ENCODE assay signal across 8 cellular contexts in the genomic region with DNA sequence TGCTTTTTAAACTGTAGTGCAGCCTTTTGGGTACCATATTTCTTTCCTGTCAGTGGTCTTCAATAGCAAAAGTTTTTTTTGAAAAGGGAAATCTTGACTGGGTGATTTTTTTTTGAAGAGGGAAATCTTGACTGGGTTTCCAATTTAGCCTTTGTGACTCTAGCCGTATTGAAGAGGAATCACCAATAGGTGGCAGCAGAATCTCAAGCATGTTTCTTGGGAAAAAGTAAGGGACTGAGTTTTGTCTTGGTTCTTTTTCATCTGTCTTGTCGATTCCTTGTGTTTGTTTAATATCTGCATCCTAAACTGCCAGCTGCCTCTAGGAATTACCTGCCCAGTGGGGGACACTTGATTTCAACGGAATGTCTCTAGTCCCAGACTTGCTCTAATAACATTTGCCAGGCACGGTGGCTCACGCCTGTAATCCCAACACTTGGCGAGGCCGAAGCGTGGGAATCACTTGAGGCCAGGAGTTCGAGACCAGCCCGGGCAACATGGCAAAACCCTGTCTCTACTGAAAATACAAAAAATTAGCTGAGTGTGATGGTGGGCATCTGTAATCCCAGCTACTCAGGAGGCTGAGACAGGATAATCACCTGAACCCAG.
A peak's percentile ranks its signal among the peaks of the same experiment; 100 is the strongest.
DNase-seq lines count a peak whose midpoint lies in the region; ATAC-seq and TF ChIP-seq lines count a peak whose summit lies in the region.

No MANE protein-coding gene starts in this region.

- peak overlapping the region in 1 of 5 donors; percentile 70 for H3K27ac ChIP-seq in stomach

- H3K4me3 ChIP-seq in WI38 (ENCODE audit: low read depth, low read length) (no peak overlapping the region), stomach (no peak overlapping the region)

- no peak for ATAC-seq in HG02763 (IDR thresholded peaks at IDR 0.05; ENCODE audit: unreplicated experiment)

- peaks cover 2 to 47% (median 31%) of the 10 kb centered on the region in 4 donors for H3K4me1 ChIP-seq in stomach

- intact Hi-C loops in stomach (cut with DNase I; ENCODE audit: low total_unique reads): loop anchor here (5.0 kb wide), 1 partner anchor 41 kb away; no protein-coding TSS in a partner anchor

- WGBS in stomach, 5 donors: 63 to 65% (median 65%) methylated on average over 10 of the region's 10 CpGs

- H3K27me3 ChIP-seq in stomach: no peaks in the 10 kb centered on the region

- peaks cover 69 to 98% (median 96%) of the 10 kb centered on the region in 4 donors for H3K36me3 ChIP-seq in stomach

- H3K9me3 ChIP-seq in stomach: no peaks in the 10 kb centered on the region

- TF ChIP-seq POLR2A in stomach (IDR thresholded peaks at IDR 0.05): no peak

- no peak for TF ChIP-seq EP300 in stomach (IDR thresholded peaks at IDR 0.05)

- DNase-seq in stimulated activated CD4-positive, alpha-beta T cell treated with anti-CD3 and anti-CD28 coated beads, Interleukin-15, amount 100 ng/mL, for 24 hours: peak; percentile 22
- DNase-seq in stimulated activated CD4-positive, alpha-beta T cell treated with anti-CD3 and anti-CD28 coated beads, Interleukin-12 subunit alpha, Interleukin-12 subunit beta, amount 100 ng/mL, for 4 hours: no peak
- DNase-seq in MV-4-11 (lab: John Stamatoyannopoulos, UW) (peak; percentile 38), glomerular visceral epithelial cell (ENCODE audit: extremely low spot score) (peak; percentile 50), stomach (no peak)
- DNase-seq in stimulated activated CD8-positive, alpha-beta memory T cell treated with anti-CD3 and anti-CD28 coated beads, Interleukin-4, amount 100 ng/mL, for 48 hours: no peak

- TF ChIP-seq CTCF in WI38 (IDR thresholded peaks at IDR 0.05; ENCODE audit: low read depth, low read length): peak; percentile 59; the same call in 1 of the 2 replicates
- peak in 5 of 7 experiments; percentile 50 to 82 (median 67) for TF ChIP-seq CTCF in stomach (IDR thresholded peaks at IDR 0.05)

Comparison
In these comparisons a context has a peak if more than half of its experiments do, and no peak if none do; other contexts are left out.
1. DNase-seq: peak in stimulated activated CD4-positive, alpha-beta T cell treated with anti-CD3 and anti-CD28 coated beads, Interleukin-15, amount 100 ng/mL, for 24 hours (single experiment), MV-4-11 (single experiment) and glomerular visceral epithelial cell (single experiment); none in stimulated activated CD4-positive, alpha-beta T cell treated with anti-CD3 and anti-CD28 coated beads, Interleukin-12 subunit alpha, Interleukin-12 subunit beta, amount 100 ng/mL, for 4 hours (single experiment), stomach (single experiment) and stimulated activated CD8-positive, alpha-beta memory T cell treated with anti-CD3 and anti-CD28 coated beads, Interleukin-4, amount 100 ng/mL, for 48 hours (single experiment).